18 cellular contexts compared by ENCODE assay signal in genomic region chr1:62882705-62883104, GRCh38.
DNase-seq lines count a peak whose midpoint lies in the region; ATAC-seq, FAIRE-seq and TF ChIP-seq lines count a peak whose summit lies in the region.
"Had no signal": no experiment of that assay in that cellular context is flagged by ENCODE, and none has a peak within 500 bp of the region (broad histone marks: within the 10 kb centered on the region; RNA-seq: fewer than 3 reads in every experiment).

No MANE protein-coding gene starts in this region.

- TF ChIP-seq POLR2A in HepG2 (IDR thresholded peaks at IDR 0.05; ENCODE audit: insufficient read depth in 1 of 2, low read depth in 2 of 2, low read length in 2 of 2) (no peak), right lobe of liver (IDR thresholded peaks at IDR 0.05) (no peak)

- TF ChIP-seq EP300 in HepG2 (IDR thresholded peaks at IDR 0.05; ENCODE audit: low read depth in 2 of 2, low read length in 2 of 2), result no peak
- no peak for TF ChIP-seq EP300 in HepG2 (CRISPR knock-in tag; IDR thresholded peaks at IDR 0.05; ENCODE audit: borderline replicate concordance)

- CTCF ChIA-PET in HepG2 (lab: Yijun Ruan, JAX; ENCODE audit: low intra/inter-chr PET ratio, low total read pairs), result no interaction called here

- no peaks in the 10 kb centered on the region for H4K20me1 ChIP-seq in HepG2 (ENCODE audit: insufficient read depth, low read length)
- H4K20me1 ChIP-seq: BLaER1 had no signal

- H2BK12ac ChIP-seq in neuronal stem cell (ENCODE audit: low read length), result no peak overlapping the region

- no peak overlapping the region for H3K27ac ChIP-seq in HepG2 (ENCODE audit: extremely low read length, insufficient read depth, low read length)
- no peak overlapping the region for H3K27ac ChIP-seq in right lobe of liver
- no peak overlapping the region for H3K27ac ChIP-seq in neuronal stem cell (replicated peaks; ENCODE audit: low read length)
- H3K27ac ChIP-seq: 22Rv1, A549, BLaER1 had no signal

- peaks cover 7% of the 10 kb centered on the region for H3K9me3 Mint-ChIP-seq in glutamatergic neuron (ENCODE audit: unreplicated experiment)

- H3K27ac Mint-ChIP-seq in glutamatergic neuron (ENCODE audit: unreplicated experiment), result peak overlapping the region; percentile 72
- H3K27ac Mint-ChIP-seq: CD14-positive monocyte; CD4-positive, alpha-beta memory T cell; IgD-negative memory B cell had no signal

- WGBS in HepG2 (ENCODE audit: low lambda C conversion rate), result 72% methylated on average over 5 of the region's 5 CpGs
- WGBS in right lobe of liver (ENCODE audit: insufficient coverage, low coverage, low lambda C conversion rate, missing lambda C conversion rate), result 83% methylated on average over 5 of the region's 5 CpGs
- no CpG with 5 or more reads among the region's 5 CpGs for WGBS in neuronal stem cell (ENCODE audit: extremely low coverage in 2 of 2, insufficient read length in 2 of 2, insufficient replicate concordance in 1 of 2), 2 donors

- TF ChIP-seq CTCF in HepG2 (CRISPR knock-in tag; IDR thresholded peaks at IDR 0.05) (no peak), right lobe of liver (IDR thresholded peaks at IDR 0.05) (no peak), glutamatergic neuron (IDR thresholded peaks at IDR 0.05; ENCODE audit: partially characterized antibody, unreplicated experiment) (no peak)

- FAIRE-seq in HepG2 (lab: Jason Lieb, UNC), result no peak
- FAIRE-seq: A549, H1, HTR-8/SVneo had no signal

- H4K8ac ChIP-seq in neuronal stem cell (ENCODE audit: low read depth, low read length), result no peak overlapping the region

- H2BK120ac ChIP-seq in neuronal stem cell (ENCODE audit: low read depth, low read length), result no peak overlapping the region

- peaks cover 11% of the 10 kb centered on the region for H3K36me3 Mint-ChIP-seq in glutamatergic neuron (ENCODE audit: unreplicated experiment)
- H3K36me3 Mint-ChIP-seq: CD14-positive monocyte; CD4-positive, alpha-beta memory T cell; IgD-negative memory B cell had no signal

- in situ Hi-C loops in HepG2 (cut with HindIII; ENCODE audit: extremely low pct_ligation_motif_present, low pct_unique_long_range_greater_than_20kb), result no loop called here

- H3K9me3 ChIP-seq in HepG2 (ENCODE audit: low read length) (peaks cover 12% of the 10 kb centered on the region; the same call in 1 of the 2 replicates), right lobe of liver (no peaks in the 10 kb centered on the region), neuronal stem cell (replicated peaks in 1 of 2; ENCODE audit: control insufficient read depth in 2 of 2, insufficient read depth in 1 of 2, low read depth in 1 of 2, low read length in 2 of 2) (no peaks in the 10 kb centered on the region)
- H3K9me3 ChIP-seq: A549, HAP-1 had no signal

- H3K4me3 Mint-ChIP-seq in glutamatergic neuron (ENCODE audit: unreplicated experiment), result peak overlapping the region; percentile 72
- H3K4me3 Mint-ChIP-seq: CD4-positive, alpha-beta memory T cell; IgD-negative memory B cell had no signal

- H3K4me1 Mint-ChIP-seq in glutamatergic neuron (ENCODE audit: low read depth, unreplicated experiment), result peaks cover 19% of the 10 kb centered on the region
- H3K4me1 Mint-ChIP-seq: CD14-positive monocyte; CD4-positive, alpha-beta memory T cell; IgD-negative memory B cell had no signal

- H3K4ac ChIP-seq in neuronal stem cell (ENCODE audit: low read length), result no peak overlapping the region

- no peak overlapping the region for H4K91ac ChIP-seq in neuronal stem cell (ENCODE audit: low read depth, low read length, poor library complexity)

- H3K4me2 ChIP-seq in HepG2 (ENCODE audit: low read depth, low read length), result peak overlapping the region; percentile 23; the same call in 1 of the 2 replicates
- H3K4me2 ChIP-seq in neuronal stem cell (ENCODE audit: insufficient read depth, low read length, poor library complexity, severe bottlenecking), result no peak overlapping the region
- H3K4me2 ChIP-seq: A549, BLaER1 had no signal

- no peaks in the 10 kb centered on the region for H3K27me3 ChIP-seq in HepG2 (ENCODE audit: control insufficient read depth in 1 of 2, insufficient read depth in 2 of 2, low read length in 2 of 2)
- H3K27me3 ChIP-seq in right lobe of liver, result no peaks in the 10 kb centered on the region
- peaks cover 0 to 38% (median 0%) of the 10 kb centered on the region in 3 experiments for H3K27me3 ChIP-seq in neuronal stem cell (ENCODE audit: control insufficient read depth in 3 of 3, insufficient read depth in 3 of 3, low read depth in 1 of 3, low read length in 3 of 3)
- H3K27me3 ChIP-seq: BLaER1 had no signal

- no peaks in the 10 kb centered on the region for H3K79me1 ChIP-seq in neuronal stem cell (ENCODE audit: low read depth, low read length)

- TF ChIP-seq RAD21 in HepG2 (CRISPR knock-in tag; IDR thresholded peaks at IDR 0.05), result no peak

- intact Hi-C loops in HepG2 (cut with micrococcal nuclease; ENCODE audit: unreplicated experiment), result no loop called here
- intact Hi-C loops in right lobe of liver (cut with DNase I), result no loop called here

- H3K9ac ChIP-seq in HepG2 (ENCODE audit: insufficient read depth, low read depth, low read length), result no peak overlapping the region
- no peak overlapping the region for H3K9ac ChIP-seq in neuronal stem cell (ENCODE audit: low read depth, low read length, poor library complexity)
- H3K9ac ChIP-seq: BLaER1 had no signal

- no peaks in the 10 kb centered on the region for H3K27me3 Mint-ChIP-seq in glutamatergic neuron (ENCODE audit: unreplicated experiment)

- POLR2A ChIA-PET in HepG2 (lab: Yijun Ruan, JAX), result interaction anchor here (1.3 kb wide), 1 partner anchor 9 kb away, joined by 5 read pairs; no protein-coding TSS in a partner anchor

- H3K23ac ChIP-seq in neuronal stem cell (ENCODE audit: low read depth, low read length, poor library complexity), result no peak overlapping the region

- H3K79me2 ChIP-seq in HepG2 (ENCODE audit: insufficient read depth, low read length), result no peaks in the 10 kb centered on the region

- H3K4me1 ChIP-seq in HepG2 (ENCODE audit: insufficient read depth, low read length) (peaks cover 10% of the 10 kb centered on the region), right lobe of liver (no peaks in the 10 kb centered on the region), neuronal stem cell (ENCODE audit: control insufficient read depth in 2 of 2, insufficient read depth in 1 of 2, low read depth in 1 of 2, low read length in 2 of 2) (peaks cover 2 to 5% of the 10 kb centered on the region in 2 donors)
- H3K4me1 ChIP-seq: A549, BLaER1 had no signal

- H3K4me3 ChIP-seq in HepG2 (replicated peaks in 1 of 3; ENCODE audit: insufficient read depth in 1 of 3, low read depth in 2 of 3, low read length in 3 of 3) (no peak overlapping the region), right lobe of liver (no peak overlapping the region), neuronal stem cell (ENCODE audit: low read length in 2 of 2) (no peak overlapping the region)
- H3K4me3 ChIP-seq: A549, BLaER1, HAP-1 had no signal

- H3K18ac ChIP-seq in neuronal stem cell (ENCODE audit: low read length), result no peak overlapping the region

- no peak overlapping the region for H2BK5ac ChIP-seq in neuronal stem cell (ENCODE audit: low read length)

- no peak overlapping the region for H2BK15ac ChIP-seq in neuronal stem cell (ENCODE audit: low read length)

- DNase-seq in HepG2 (ENCODE audit: low spot score), result no peak
- no peak for DNase-seq in right lobe of liver
- no peak for DNase-seq in glutamatergic neuron
- no peak for DNase-seq in neuronal stem cell (ENCODE audit: low spot score)
- no peak for DNase-seq in activated CD4-positive, alpha-beta T cell treated with anti-CD3 and anti-CD28 coated beads for 48 hours
- DNase-seq in NCI-H2227 (lab: John Stamatoyannopoulos, UW; ENCODE audit: unreplicated experiment), result no peak
- DNase-seq: CD4-positive, alpha-beta memory T cell; GDM1 had no signal

- H2AFZ ChIP-seq in HepG2 (ENCODE audit: low read length) (no peak overlapping the region), neuronal stem cell (ENCODE audit: low read length) (peak overlapping the region; percentile 31)

- no peak overlapping the region for H3K14ac ChIP-seq in neuronal stem cell (ENCODE audit: low read length)

- H2AK5ac ChIP-seq in neuronal stem cell (ENCODE audit: low read depth, low read length), result no peak overlapping the region

- no TSS peak for BruUV-seq in HepG2 (replicated peaks; lab: Mats Ljungman, UMichigan)

- ATAC-seq in HepG2, result no peak
- no peak for ATAC-seq in right lobe of liver
- no peak; the same call in 2 of the 3 replicates for ATAC-seq in SK-N-SH treated with all-trans-retinoic acid at 6 μM for 48 hours
- no peak for ATAC-seq in HG02870 (IDR thresholded peaks at IDR 0.05; ENCODE audit: unreplicated experiment)
- ATAC-seq: A549 had no signal

- H3K36me3 ChIP-seq in HepG2 (replicated peaks in 1 of 2; ENCODE audit: control insufficient read depth in 1 of 2, insufficient read depth in 2 of 2, low read length in 2 of 2) (no peaks in the 10 kb centered on the region), right lobe of liver (no peaks in the 10 kb centered on the region), neuronal stem cell (replicated peaks in 1 of 2; ENCODE audit: control insufficient read depth in 2 of 2, insufficient read depth in 2 of 2, low read length in 2 of 2) (no peaks in the 10 kb centered on the region)
- H3K36me3 ChIP-seq: BLaER1, HAP-1 had no signal

TF ChIP-seq in HepG2, 621 proteins besides CTCF, POLR2A, EP300 and RAD21 (continues in another document):
- no peak for TF ChIP-seq ZNF557 (CRISPR knock-in tag; IDR thresholded peaks at IDR 0.05)
- no peak for TF ChIP-seq SP4 (CRISPR knock-in tag; IDR thresholded peaks at IDR 0.05)
- TF ChIP-seq ZFP82 (CRISPR knock-in tag; IDR thresholded peaks at IDR 0.05; ENCODE audit: borderline replicate concordance), result no peak

TF ChIP-seq in SK-N-SH treated with all-trans-retinoic acid at 6 μM for 48 hours, 23 proteins besides CTCF, POLR2A, EP300 and RAD21 (continues in another document):
- no peak for TF ChIP-seq CSRNP3 (CRISPR knock-in tag; IDR thresholded peaks at IDR 0.05)
- TF ChIP-seq ESRRG (CRISPR knock-in tag; IDR thresholded peaks at IDR 0.05), result no peak
- TF ChIP-seq OSR1 (CRISPR knock-in tag; IDR thresholded peaks at IDR 0.05), result no peak
- TF ChIP-seq SNAI2 (CRISPR knock-in tag; IDR thresholded peaks at IDR 0.05), result no peak
- TF ChIP-seq ISL1 (CRISPR knock-in tag; IDR thresholded peaks at IDR 0.05), result peak; percentile 38; the same call in 1 of the 2 replicates
- no peak for TF ChIP-seq ARNTL (CRISPR knock-in tag; IDR thresholded peaks at IDR 0.05; ENCODE audit: borderline replicate concordance, low read depth)
